1 cellular context compared by ENCODE assay signal in genomic region chr18:23237524-23238151, GRCh38.
TF ChIP-seq lines count a peak whose summit lies in the region.

No MANE protein-coding gene starts in this region.

TF ChIP-seq in GM12878, 131 proteins besides CTCF, POLR2A, EP300 and RAD21 (continued from another document):
- no peak for TF ChIP-seq NR2C2 (IDR thresholded peaks at IDR 0.05; ENCODE audit: borderline replicate concordance, control insufficient read depth, insufficient read length, low read depth)
- no peak for TF ChIP-seq PAX8 (IDR thresholded peaks at IDR 0.05)
- TF ChIP-seq STAT3 (IDR thresholded peaks at IDR 0.05; ENCODE audit: low read depth, low read length): peak; percentile 78; the same call in 1 of the 2 replicates
- peak; percentile 23; the same call in 1 of the 2 replicates for TF ChIP-seq BACH1 (IDR thresholded peaks at IDR 0.05; ENCODE audit: borderline replicate concordance)
- no peak for TF ChIP-seq NFXL1 (IDR thresholded peaks at IDR 0.05; ENCODE audit: borderline replicate concordance)
- peak; percentile 57; the same call in 1 of the 2 replicates for TF ChIP-seq SPI1 (IDR thresholded peaks at IDR 0.05; ENCODE audit: borderline replicate concordance, insufficient read depth, low read depth, low read length)
- no peak for TF ChIP-seq NFYA (IDR thresholded peaks at IDR 0.05; ENCODE audit: borderline replicate concordance, low read depth, low read length)
- no peak for TF ChIP-seq EGR1 (IDR thresholded peaks at IDR 0.05; ENCODE audit: borderline replicate concordance in 1 of 2, low read depth in 2 of 2, low read length in 2 of 2)
- TF ChIP-seq USF2 (IDR thresholded peaks at IDR 0.05; ENCODE audit: borderline replicate concordance, low read depth, low read length): no peak; the same call in 1 of the 2 replicates
- 0 out of 2 replicates have a peak, but pooled peaks have one; percentile 66 for TF ChIP-seq CBFB (IDR thresholded peaks at IDR 0.05; ENCODE audit: low read depth)
- peak; percentile 61 for TF ChIP-seq KLF5 (IDR thresholded peaks at IDR 0.05; ENCODE audit: partially characterized antibody)
- TF ChIP-seq POLR2AphosphoS5 (IDR thresholded peaks at IDR 0.05; ENCODE audit: low read length): 0 out of 2 replicates have a peak, but pooled peaks have one; percentile 15
- TF ChIP-seq ZNF24 (IDR thresholded peaks at IDR 0.05): 0 out of 2 replicates have a peak, but pooled peaks have one; percentile 3
- TF ChIP-seq ZNF687 (IDR thresholded peaks at IDR 0.05): peak; percentile 96
- 0 out of 2 replicates have a peak, but pooled peaks have one; percentile 42 for TF ChIP-seq MYB (IDR thresholded peaks at IDR 0.05; ENCODE audit: borderline replicate concordance, low read depth, low read length)
- peak; percentile 70; the same call in 1 of the 2 replicates for TF ChIP-seq MTA2 (IDR thresholded peaks at IDR 0.05; ENCODE audit: low read depth)
- peak; percentile 88 for TF ChIP-seq CUX1 (IDR thresholded peaks at IDR 0.05; ENCODE audit: insufficient replicate concordance, low read depth, low read length)
TF ChIP-seq in GM12878: peak in this region for 48.
